In genomic region chr7:149860821-149861727, GRCh38 we compare ENCODE assay signal across 10 cellular contexts. TPM values are rescaled to one million over a fixed set of nuclear protein-coding genes. Genes with fewer than 3 reads are reported as not detected.
DNase-seq lines count a peak whose midpoint lies in the region; ATAC-seq and TF ChIP-seq lines count a peak whose summit lies in the region.
"Had no signal": no experiment of that assay in that cellular context is flagged by ENCODE, and none has a peak within 500 bp of the region (broad histone marks: within the 10 kb centered on the region; RNA-seq: fewer than 3 reads in every experiment).

No MANE protein-coding gene starts in this region.

- H3K36me3 Mint-ChIP-seq in brain: peaks cover 45% of the 10 kb centered on the region

- TF ChIP-seq CTCF in BE2C (IDR thresholded peaks at IDR 0.05; ENCODE audit: low read depth, low read length) (peak; percentile 29), GM12875 (IDR thresholded peaks at IDR 0.05; ENCODE audit: borderline replicate concordance, insufficient read depth, low read depth, low read length) (peak; percentile 32; the same call in 1 of the 2 replicates), brain (conservative IDR thresholded peaks at IDR 0.05) (peak; percentile 29 to 60), mammary epithelial cell (conservative IDR thresholded peaks at IDR 0.05 in 1 of 2, IDR thresholded peaks at IDR 0.05 in 1 of 2; ENCODE audit: extremely low read depth in 1 of 2, insufficient read depth in 1 of 2, low read depth in 1 of 2, low read length in 2 of 2) (no peak)

- no peak overlapping the region for H3K4me3 ChIP-seq in BE2C (ENCODE audit: low read depth, low read length)
- no peak overlapping the region for H3K4me3 ChIP-seq in GM12875 (ENCODE audit: low read depth, low read length)
- no peak overlapping the region for H3K4me3 ChIP-seq in mammary epithelial cell (replicated peaks in 1 of 3; ENCODE audit: insufficient read depth in 1 of 3, low read depth in 2 of 3, low read length in 3 of 3)

- in situ Hi-C loops in mammary epithelial cell (cut with MboI; ENCODE audit: low sequenced_read_pairs in 2 of 2): no loop called here

- H3K4me2 ChIP-seq in mammary epithelial cell (ENCODE audit: insufficient read depth, low read depth, low read length): no peak overlapping the region

- H3K4me1 ChIP-seq in BE2C (no peaks in the 10 kb centered on the region), mammary epithelial cell (ENCODE audit: insufficient read depth, low read length) (no peaks in the 10 kb centered on the region)

- H3K4me3 Mint-ChIP-seq in brain: no peak overlapping the region

- H3K4me1 Mint-ChIP-seq in brain: peaks cover 8% of the 10 kb centered on the region

- DNase-seq in BE2C (no peak), mesenteric fat pad (ENCODE audit: low spot score) (peak; percentile 86), Ammon's horn (ENCODE audit: low spot score) (no peak), mammary epithelial cell (no peak), NCI-H2171 treated with DMSO at 0.1 percent for 48 hours (lab: John Stamatoyannopoulos, UW) (no peak)
- DNase-seq: NCI-H526 treated with DMSO at 0.1 percent for 48 hours, T-helper 9 cell had no signal

- H3K36me3 ChIP-seq in BE2C: no peaks in the 10 kb centered on the region
- no peaks in the 10 kb centered on the region for H3K36me3 ChIP-seq in mammary epithelial cell (ENCODE audit: insufficient read depth, low read length)

- CTCF ChIA-PET in mammary epithelial cell (lab: Charles Lee; ENCODE audit: low non-redundant PET): no interaction called here

- H2AFZ ChIP-seq in mammary epithelial cell (ENCODE audit: low read depth, low read length): no peak overlapping the region

- H3K27ac ChIP-seq in mammary epithelial cell (ENCODE audit: insufficient read depth, low read depth, low read length): no peak overlapping the region

- no peak overlapping the region for H3K27ac Mint-ChIP-seq in brain

- H3K9ac ChIP-seq in mammary epithelial cell (ENCODE audit: insufficient read depth, low read length): no peak overlapping the region

- peaks cover 4% of the 10 kb centered on the region for H3K27me3 Mint-ChIP-seq in brain

- no peaks in the 10 kb centered on the region for H3K9me3 ChIP-seq in BE2C
- no peaks in the 10 kb centered on the region for H3K9me3 ChIP-seq in mammary epithelial cell (replicated peaks; ENCODE audit: insufficient read depth, low read length)

- H3K9me3 Mint-ChIP-seq in brain: no peaks in the 10 kb centered on the region

- intact Hi-C loops in mammary epithelial cell (cut with micrococcal nuclease): no loop called here

- no peaks in the 10 kb centered on the region for H4K20me1 ChIP-seq in mammary epithelial cell (ENCODE audit: insufficient read depth, low read length)

- no TSS peak for BruUV-seq in mammary epithelial cell (replicated peaks; lab: Mats Ljungman, UMichigan)

- dilution Hi-C loops in mammary epithelial cell (cut with HindIII; ENCODE audit: low sequenced_read_pairs): no loop called here

- no peaks in the 10 kb centered on the region for H3K27me3 ChIP-seq in BE2C
- H3K27me3 ChIP-seq in mammary epithelial cell (ENCODE audit: insufficient read depth, low read length): no peaks in the 10 kb centered on the region

- no peaks in the 10 kb centered on the region for H3K79me2 ChIP-seq in mammary epithelial cell (ENCODE audit: insufficient read depth, low read length)

- WGBS in mammary epithelial cell (ENCODE audit: low coverage, missing lambda C conversion rate): 93% methylated on average over 30 of the region's 45 CpGs

- ATAC-seq in GM18520 (IDR thresholded peaks at IDR 0.05; ENCODE audit: unreplicated experiment): no peak

RNA-seq across cellular contexts. Expression of gene ATP6V0E2, which starts 12.7 kb away (rescaled TPM):
- 226 TPM for polyA plus RNA-seq in BE2C (2012; ENCODE audit: insufficient read depth, insufficient read length, low read depth)
- 390 TPM for polyA plus RNA-seq in brain (ENCODE audit: insufficient read depth, low read depth, low replicate concordance)
- total RNA-seq in mesenteric fat pad: 18.5 TPM
- total RNA-seq in mammary epithelial cell: 10 to 100 TPM in 1 of 2 donors, 1 to 10 TPM in 1; 4.4 to 12.5 TPM
- 3.0 TPM for polyA plus RNA-seq in mammary epithelial cell
- polyA minus RNA-seq in mammary epithelial cell: 11.3 TPM

RNA-seq across cellular contexts. Expression of gene ZNF862, which starts 22.9 kb away (rescaled TPM):
- polyA plus RNA-seq in BE2C (2012; ENCODE audit: insufficient read depth, insufficient read length, low read depth): 17.5 TPM
- polyA plus RNA-seq in brain (ENCODE audit: insufficient read depth, low read depth, low replicate concordance) (10.0 TPM), mammary epithelial cell (4.6 TPM)
- total RNA-seq in mesenteric fat pad (9.4 TPM), mammary epithelial cell (10 to 100 TPM in 1 of 2 donors, 1 to 10 TPM in 1; 9.7 to 10.5 TPM)
- 1.2 TPM for polyA minus RNA-seq in mammary epithelial cell

Comparison
In these comparisons a context has a peak if more than half of its experiments do, and no peak if none do; other contexts are left out.
1. CTCF ChIP-seq: peak in BE2C (single experiment), GM12875 (single experiment) and brain (2 of 2); none in mammary epithelial cell (0 of 2).